In the genomic region with DNA sequence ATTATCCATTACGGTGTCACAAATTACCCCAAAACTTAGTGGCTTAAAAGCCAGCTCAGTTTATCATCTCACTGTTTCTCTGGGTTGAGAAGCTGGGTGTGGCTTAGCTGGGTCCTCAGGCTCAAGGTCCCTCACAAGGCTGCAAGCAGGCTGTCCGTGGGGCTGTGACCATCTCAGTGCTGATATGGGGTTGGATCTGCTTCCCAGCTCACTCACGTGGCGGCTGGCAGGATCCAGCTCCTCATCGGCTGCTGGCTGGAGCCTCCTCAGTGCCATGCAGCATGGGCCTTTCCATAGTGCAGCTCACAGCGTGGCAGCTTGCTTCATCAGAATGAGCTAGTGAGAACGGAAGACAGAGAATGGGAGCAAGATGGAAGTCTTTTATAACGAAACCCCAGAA, we compare ENCODE assay signal across 20 cellular contexts.
A peak's percentile ranks its signal among the peaks of the same experiment; 100 is the strongest.
DNase-seq lines count a peak whose midpoint lies in the region; ATAC-seq, FAIRE-seq and TF ChIP-seq lines count a peak whose summit lies in the region.
"Had no signal": no experiment of that assay in that cellular context is flagged by ENCODE, and none has a peak within 500 bp of the region (broad histone marks: within the 10 kb centered on the region; RNA-seq: fewer than 3 reads in every experiment).

No MANE protein-coding gene starts in this region.

- no peak overlapping the region for H3K4me3 ChIP-seq in A549
- no peak overlapping the region for H3K4me3 ChIP-seq in neuronal stem cell (ENCODE audit: low read length in 2 of 2)
- H3K4me3 ChIP-seq in gastrocnemius medialis, result no peak overlapping the region
- H3K4me3 ChIP-seq: GM23248 had no signal

- no peak overlapping the region for H3K9ac ChIP-seq in neuronal stem cell (ENCODE audit: low read depth, low read length, poor library complexity)
- H3K9ac ChIP-seq: GM23248 had no signal

- H2BK120ac ChIP-seq in neuronal stem cell (ENCODE audit: low read depth, low read length), result no peak overlapping the region

- no peak for TF ChIP-seq EP300 in A549 (IDR thresholded peaks at IDR 0.05)

- H2BK5ac ChIP-seq in neuronal stem cell (ENCODE audit: low read length), result no peak overlapping the region

- H3K27me3 ChIP-seq in neuronal stem cell (ENCODE audit: control insufficient read depth in 3 of 3, insufficient read depth in 3 of 3, low read depth in 1 of 3, low read length in 3 of 3) (no peaks in the 10 kb centered on the region), gastrocnemius medialis (no peaks in the 10 kb centered on the region)

- TF ChIP-seq RAD21 in A549 (conservative IDR thresholded peaks at IDR 0.05 in 1 of 2, IDR thresholded peaks at IDR 0.05 in 1 of 2), result no peak

- CTCF ChIA-PET in A549 (lab: Yijun Ruan, JAX), result interaction anchor here (0.6 kb wide), 1 partner anchor 679 kb away, joined by 3 read pairs; no protein-coding TSS in a partner anchor

- H3K4me1 ChIP-seq in A549, result peaks cover 25% of the 10 kb centered on the region
- peaks cover 2 to 8% of the 10 kb centered on the region in 2 donors for H3K4me1 ChIP-seq in neuronal stem cell (ENCODE audit: control insufficient read depth in 2 of 2, insufficient read depth in 1 of 2, low read depth in 1 of 2, low read length in 2 of 2)
- H3K4me1 ChIP-seq in gastrocnemius medialis, result peaks cover 56 to 63% of the 10 kb centered on the region in 2 donors

- peak overlapping the region; percentile 76 for H4K91ac ChIP-seq in neuronal stem cell (ENCODE audit: low read depth, low read length, poor library complexity)

- no peak overlapping the region for H3K4ac ChIP-seq in neuronal stem cell (ENCODE audit: low read length)

- no peaks in the 10 kb centered on the region for H3K36me3 ChIP-seq in neuronal stem cell (replicated peaks in 1 of 2; ENCODE audit: control insufficient read depth in 2 of 2, insufficient read depth in 2 of 2, low read length in 2 of 2)
- no peaks in the 10 kb centered on the region for H3K36me3 ChIP-seq in gastrocnemius medialis

- TF ChIP-seq CTCF in A549 (IDR thresholded peaks at IDR 0.05) (no peak), gastrocnemius medialis (IDR thresholded peaks at IDR 0.05 in 4 of 5, conservative IDR thresholded peaks at IDR 0.05 in 1 of 5) (no peak)

- no peaks in the 10 kb centered on the region for H3K79me1 ChIP-seq in neuronal stem cell (ENCODE audit: low read depth, low read length)

- TF ChIP-seq POLR2A in A549 (IDR thresholded peaks at IDR 0.05; ENCODE audit: low read length), result no peak
- no peak for TF ChIP-seq POLR2A in gastrocnemius medialis (IDR thresholded peaks at IDR 0.05)

- H2BK15ac ChIP-seq in neuronal stem cell (ENCODE audit: low read length), result no peak overlapping the region

- intact Hi-C loops in gastrocnemius medialis (cut with DNase I; ENCODE audit: low total_unique reads), result loop anchor here (5.0 to 10.0 kb wide), 2 partner anchors 302 to 895 kb away; no protein-coding TSS in a partner anchor

- no peak overlapping the region for H3K14ac ChIP-seq in neuronal stem cell (ENCODE audit: low read length)

- H2BK12ac ChIP-seq in neuronal stem cell (ENCODE audit: low read length), result no peak overlapping the region

- no peak overlapping the region for H3K4me2 ChIP-seq in A549
- no peak overlapping the region for H3K4me2 ChIP-seq in neuronal stem cell (ENCODE audit: insufficient read depth, low read length, poor library complexity, severe bottlenecking)

- 96% methylated on average over 8 of the region's 8 CpGs for WGBS in A549 (ENCODE audit: missing lambda C conversion rate)
- no CpG with 5 or more reads among the region's 8 CpGs for WGBS in neuronal stem cell (ENCODE audit: extremely low coverage in 2 of 2, insufficient read length in 2 of 2, insufficient replicate concordance in 1 of 2), 2 donors

- POLR2A ChIA-PET in A549 (lab: Yijun Ruan, JAX), result interaction anchor here (0.6 kb wide), 1 partner anchor 430 kb away, joined by 3 read pairs; no protein-coding TSS in a partner anchor

- H4K8ac ChIP-seq in neuronal stem cell (ENCODE audit: low read depth, low read length), result no peak overlapping the region

- H3K27ac ChIP-seq in A549 (peak overlapping the region; percentile 56 to 92; a peak in 4 of 6 replicates), neuronal stem cell (replicated peaks; ENCODE audit: low read length) (no peak overlapping the region), gastrocnemius medialis (peak overlapping the region; percentile 80 to 95 (median 81))
- H3K27ac ChIP-seq: C4-2B, GM23248 had no signal

- H3K18ac ChIP-seq in neuronal stem cell (ENCODE audit: low read length), result peak overlapping the region; percentile 58

- no peak overlapping the region for H3K23ac ChIP-seq in neuronal stem cell (ENCODE audit: low read depth, low read length, poor library complexity)

- no peak for FAIRE-seq in A549 (lab: Jason Lieb, UNC)
- FAIRE-seq: A204.1, D721Med, GM12892, GM18507, H54, HTR-8/SVneo had no signal

- in situ Hi-C loops in G401 (cut with HindIII; ENCODE audit: low sequenced_read_pairs) (no loop called here), gastrocnemius medialis (cut with MboI; ENCODE audit: low sequenced_read_pairs in 4 of 4) (loop anchor here (10.0 to 25.0 kb wide), 3 partner anchors 203 to 297 kb away; no protein-coding TSS in a partner anchor)

- no peak overlapping the region for H2AK5ac ChIP-seq in neuronal stem cell (ENCODE audit: low read depth, low read length)

- ATAC-seq in A549 (no peak), gastrocnemius medialis (no peak), HG03439 (IDR thresholded peaks at IDR 0.05; ENCODE audit: unreplicated experiment) (no peak)

- DNase-seq in A549 (ENCODE audit: low read depth in 1 of 2, low spot score in 1 of 2), result no peak
- DNase-seq in G401 (ENCODE audit: low spot score), result peak; percentile 46
- DNase-seq in neuronal stem cell (ENCODE audit: low spot score), result no peak
- no peak for DNase-seq in gastrocnemius medialis
- DNase-seq in NCI-H187 treated with DMSO at 0.1 percent for 48 hours (lab: John Stamatoyannopoulos, UW), result no peak
- DNase-seq in activated CD4-positive, alpha-beta T cell treated with anti-CD3 and anti-CD28 coated beads for 1 hour, result no peak
- DNase-seq: AML-193; Caco-2; CD4-positive, alpha-beta T cell; GDM1; HCEC 1CT had no signal

- H3K9me3 ChIP-seq in A549 (no peaks in the 10 kb centered on the region), neuronal stem cell (replicated peaks in 1 of 2; ENCODE audit: control insufficient read depth in 2 of 2, insufficient read depth in 1 of 2, low read depth in 1 of 2, low read length in 2 of 2) (no peaks in the 10 kb centered on the region), gastrocnemius medialis (no peaks in the 10 kb centered on the region)
- H3K9me3 ChIP-seq: Caco-2 had no signal

- no peak overlapping the region for H2AFZ ChIP-seq in neuronal stem cell (ENCODE audit: low read length)
- H2AFZ ChIP-seq: GM23248 had no signal

TF ChIP-seq in A549, 52 proteins besides CTCF, POLR2A, EP300 and RAD21:
- TF ChIP-seq RCOR1 (IDR thresholded peaks at IDR 0.05; ENCODE audit: low read depth, low read length) (no peak), ZFP36 (IDR thresholded peaks at IDR 0.05; ENCODE audit: borderline replicate concordance, partially characterized antibody) (no peak), ESRRA (IDR thresholded peaks at IDR 0.05; ENCODE audit: borderline replicate concordance, low read length) (no peak), HOXA7 (CRISPR knock-in tag; IDR thresholded peaks at IDR 0.05) (no peak), HDAC2 (IDR thresholded peaks at IDR 0.05) (no peak), ZSCAN20 (CRISPR knock-in tag; IDR thresholded peaks at IDR 0.05) (no peak), EHF (CRISPR knock-in tag; IDR thresholded peaks at IDR 0.05) (no peak), CHD4 (IDR thresholded peaks at IDR 0.05; ENCODE audit: borderline replicate concordance) (no peak), ATOH8 (CRISPR knock-in tag; IDR thresholded peaks at IDR 0.05; ENCODE audit: low read depth) (no peak)
- TF ChIP-seq, protein P1, sequence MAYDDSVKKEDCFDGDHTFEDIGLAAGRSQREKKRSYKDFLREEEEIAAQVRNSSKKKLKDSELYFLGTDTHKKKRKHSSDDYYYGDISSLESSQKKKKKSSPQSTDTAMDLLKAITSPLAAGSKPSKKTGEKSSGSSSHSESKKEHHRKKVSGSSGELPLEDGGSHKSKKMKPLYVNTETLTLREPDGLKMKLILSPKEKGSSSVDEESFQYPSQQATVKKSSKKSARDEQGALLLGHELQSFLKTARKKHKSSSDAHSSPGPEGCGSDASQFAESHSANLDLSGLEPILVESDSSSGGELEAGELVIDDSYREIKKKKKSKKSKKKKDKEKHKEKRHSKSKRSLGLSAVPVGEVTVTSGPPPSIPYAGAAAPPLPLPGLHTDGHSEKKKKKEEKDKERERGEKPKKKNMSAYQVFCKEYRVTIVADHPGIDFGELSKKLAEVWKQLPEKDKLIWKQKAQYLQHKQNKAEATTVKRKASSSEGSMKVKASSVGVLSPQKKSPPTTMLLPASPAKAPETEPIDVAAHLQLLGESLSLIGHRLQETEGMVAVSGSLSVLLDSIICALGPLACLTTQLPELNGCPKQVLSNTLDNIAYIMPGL (CRISPR knock-in tag; IDR thresholded peaks at IDR 0.05; ENCODE audit: borderline replicate concordance), result no peak
- TF ChIP-seq, protein P2, sequence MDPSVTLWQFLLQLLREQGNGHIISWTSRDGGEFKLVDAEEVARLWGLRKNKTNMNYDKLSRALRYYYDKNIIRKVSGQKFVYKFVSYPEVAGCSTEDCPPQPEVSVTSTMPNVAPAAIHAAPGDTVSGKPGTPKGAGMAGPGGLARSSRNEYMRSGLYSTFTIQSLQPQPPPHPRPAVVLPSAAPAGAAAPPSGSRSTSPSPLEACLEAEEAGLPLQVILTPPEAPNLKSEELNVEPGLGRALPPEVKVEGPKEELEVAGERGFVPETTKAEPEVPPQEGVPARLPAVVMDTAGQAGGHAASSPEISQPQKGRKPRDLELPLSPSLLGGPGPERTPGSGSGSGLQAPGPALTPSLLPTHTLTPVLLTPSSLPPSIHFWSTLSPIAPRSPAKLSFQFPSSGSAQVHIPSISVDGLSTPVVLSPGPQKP (IDR thresholded peaks at IDR 0.05; ENCODE audit: low read depth, low read length), result no peak
- TF ChIP-seq, protein P3, sequence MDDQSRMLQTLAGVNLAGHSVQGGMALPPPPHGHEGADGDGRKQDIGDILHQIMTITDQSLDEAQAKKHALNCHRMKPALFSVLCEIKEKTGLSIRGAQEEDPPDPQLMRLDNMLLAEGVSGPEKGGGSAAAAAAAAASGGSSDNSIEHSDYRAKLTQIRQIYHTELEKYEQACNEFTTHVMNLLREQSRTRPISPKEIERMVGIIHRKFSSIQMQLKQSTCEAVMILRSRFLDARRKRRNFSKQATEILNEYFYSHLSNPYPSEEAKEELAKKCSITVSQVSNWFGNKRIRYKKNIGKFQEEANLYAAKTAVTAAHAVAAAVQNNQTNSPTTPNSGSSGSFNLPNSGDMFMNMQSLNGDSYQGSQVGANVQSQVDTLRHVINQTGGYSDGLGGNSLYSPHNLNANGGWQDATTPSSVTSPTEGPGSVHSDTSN (IDR thresholded peaks at IDR 0.05), result no peak
